ENCODE assay signal across 19 cellular contexts in genomic region chr6:38725414-38726183, GRCh38. TPM values are rescaled to one million over a fixed set of nuclear protein-coding genes. Genes with fewer than 3 reads are reported as not detected.
DNase-seq lines count a peak whose midpoint lies in the region; ATAC-seq, FAIRE-seq and TF ChIP-seq lines count a peak whose summit lies in the region.
"Had no signal": no experiment of that assay in that cellular context is flagged by ENCODE, and none has a peak within 500 bp of the region (broad histone marks: within the 10 kb centered on the region; RNA-seq: fewer than 3 reads in every experiment).

No MANE protein-coding gene starts in this region.

- FAIRE-seq in endothelial cell of umbilical vein (lab: Jason Lieb, UNC) = peak; percentile 80

- no peak for TF ChIP-seq CTCF in GM23338 (conservative IDR thresholded peaks at IDR 0.05; ENCODE audit: low read depth in 2 of 2)
- no peak for TF ChIP-seq CTCF in endothelial cell of umbilical vein (IDR thresholded peaks at IDR 0.05; ENCODE audit: extremely low read depth in 1 of 2, insufficient read depth in 1 of 2, low read depth in 1 of 2, low read length in 2 of 2)
- TF ChIP-seq CTCF in foreskin fibroblast (IDR thresholded peaks at IDR 0.05; ENCODE audit: low read depth, low read length) = no peak
- no peak for TF ChIP-seq CTCF in HFFc6 (IDR thresholded peaks at IDR 0.05)

- H3F3A ChIP-seq in GM23338 (replicated peaks; ENCODE audit: low read depth) = no peaks in the 10 kb centered on the region

- BruUV-seq in endothelial cell of umbilical vein (replicated peaks; lab: Mats Ljungman, UMichigan) = no TSS peak

- H3K9me3 Mint-ChIP-seq in GM23338 (0 out of 3 replicates have a peak, but pooled peaks cover 2% of the 10 kb centered on the region), HFFc6 (no peaks in the 10 kb centered on the region)
- H3K9me3 Mint-ChIP-seq in naive thymus-derived CD8-positive, alpha-beta T cell = peaks cover 0 to 7% (median 4%) of the 10 kb centered on the region in 9 donors

- intact Hi-C loops in endothelial cell of umbilical vein (cut with micrococcal nuclease) = no loop called here

- H3K27ac ChIP-seq in GM23338 (ENCODE audit: low read depth) = no peak overlapping the region
- no peak overlapping the region for H3K27ac ChIP-seq in SJCRH30
- no peak overlapping the region for H3K27ac ChIP-seq in endothelial cell of umbilical vein (ENCODE audit: insufficient read depth, low read depth, low read length)
- H3K27ac ChIP-seq: breast epithelium, C4-2B, foreskin keratinocyte, GM23248, Peyer's patch, tibial nerve had no signal

- no peaks in the 10 kb centered on the region for H3K9me1 ChIP-seq in endothelial cell of umbilical vein (replicated peaks; ENCODE audit: control insufficient read depth, extremely low read depth, insufficient read depth, low read length)

- H3K36me3 Mint-ChIP-seq in GM23338 (ENCODE audit: low read depth) (peaks cover 3% of the 10 kb centered on the region; the same call in 2 of the 3 replicates), HFFc6 (ENCODE audit: low read depth) (no peaks in the 10 kb centered on the region)
- H3K36me3 Mint-ChIP-seq in naive thymus-derived CD8-positive, alpha-beta T cell = peaks cover 0 to 4% (median 2%) of the 10 kb centered on the region in 3 donors

- H3K9ac ChIP-seq in endothelial cell of umbilical vein (replicated peaks; ENCODE audit: extremely low read depth, insufficient read depth, low read length) = no peak overlapping the region
- H3K9ac ChIP-seq: GM23248 had no signal

- H3K4me1 ChIP-seq in GM23338 (ENCODE audit: insufficient read depth) (no peaks in the 10 kb centered on the region), SJCRH30 (peaks cover 9% of the 10 kb centered on the region), endothelial cell of umbilical vein (ENCODE audit: control insufficient read depth, extremely low read depth, insufficient read depth, low read length) (peaks cover 11% of the 10 kb centered on the region)
- H3K4me1 ChIP-seq: breast epithelium, foreskin keratinocyte, Peyer's patch, tibial nerve had no signal

- peak; percentile 62 for ATAC-seq in GM18907 (IDR thresholded peaks at IDR 0.05; ENCODE audit: unreplicated experiment)
- ATAC-seq in GM23338 = no peak
- ATAC-seq in naive thymus-derived CD8-positive, alpha-beta T cell = no peak
- ATAC-seq: foreskin keratinocyte had no signal

- H4K20me1 ChIP-seq in GM23338 (replicated peaks; ENCODE audit: insufficient read depth) = no peaks in the 10 kb centered on the region
- H4K20me1 ChIP-seq in endothelial cell of umbilical vein (replicated peaks; ENCODE audit: control insufficient read depth, extremely low read depth, insufficient read depth, low read length) = no peaks in the 10 kb centered on the region

- H3K4me3 Mint-ChIP-seq in GM23338 (no peak overlapping the region), HFFc6 (no peak overlapping the region)
- no peak overlapping the region for H3K4me3 Mint-ChIP-seq in naive thymus-derived CD8-positive, alpha-beta T cell

- H3K27me3 ChIP-seq in GM23338 (ENCODE audit: insufficient read depth) (no peaks in the 10 kb centered on the region), SJCRH30 (no peaks in the 10 kb centered on the region), endothelial cell of umbilical vein (ENCODE audit: control insufficient read depth in 2 of 2, insufficient read depth in 2 of 2, low read length in 2 of 2) (no peaks in the 10 kb centered on the region)
- H3K27me3 ChIP-seq: breast epithelium, foreskin keratinocyte, Peyer's patch, tibial nerve had no signal

- H3K4me2 ChIP-seq in GM23338 = no peak overlapping the region
- peak overlapping the region; percentile 3 for H3K4me2 ChIP-seq in endothelial cell of umbilical vein (ENCODE audit: insufficient read depth, low read length)

- H3K27me3 Mint-ChIP-seq in GM23338 (ENCODE audit: insufficient read depth, low read depth, poor library complexity) = peaks cover 2% of the 10 kb centered on the region
- peaks cover 10% of the 10 kb centered on the region for H3K27me3 Mint-ChIP-seq in HFFc6 (ENCODE audit: insufficient read depth)
- peaks cover 5 to 26% (median 14%) of the 10 kb centered on the region in 5 donors for H3K27me3 Mint-ChIP-seq in naive thymus-derived CD8-positive, alpha-beta T cell

- H3K79me2 ChIP-seq in GM23338 (replicated peaks; ENCODE audit: insufficient read depth) (no peaks in the 10 kb centered on the region), endothelial cell of umbilical vein (ENCODE audit: control insufficient read depth, insufficient read depth, low read length) (no peaks in the 10 kb centered on the region)

- CTCF ChIA-PET in endothelial cell of umbilical vein (lab: Charles Lee) = interaction anchor here (1.4 to 2.2 kb wide), 5 partner anchors 11 to 692 kb away, joined by 3 to 11 read pairs (median 6); partner anchors contain the start of gene DNAH8

- peak; percentile 15 for DNase-seq in GM23338 (ENCODE audit: low spot score)
- DNase-seq in SJCRH30 = peak; percentile 30 to 45
- DNase-seq in endothelial cell of umbilical vein (ENCODE audit: low read depth, low spot score) = no peak
- DNase-seq in foreskin fibroblast = no peak
- no peak for DNase-seq in HFFc6
- DNase-seq in naive thymus-derived CD8-positive, alpha-beta T cell = no peak
- DNase-seq: DND-41; effector memory CD4-positive, alpha-beta T cell; foreskin keratinocyte; GM23248; NCI-H187; NCI-H510A treated with DMSO at 0.1 percent for 48 hours; Peyer's patch had no signal

- H3K9me3 ChIP-seq in SJCRH30 (replicated peaks) (no peaks in the 10 kb centered on the region), endothelial cell of umbilical vein (replicated peaks; ENCODE audit: control insufficient read depth, insufficient read depth, low read length) (no peaks in the 10 kb centered on the region)
- H3K9me3 ChIP-seq: breast epithelium, Peyer's patch, tibial nerve had no signal

- H3K36me3 ChIP-seq in GM23338 (ENCODE audit: insufficient read depth) (no peaks in the 10 kb centered on the region), SJCRH30 (no peaks in the 10 kb centered on the region), endothelial cell of umbilical vein (ENCODE audit: control insufficient read depth in 2 of 2, extremely low read depth in 1 of 2, insufficient read depth in 2 of 2, low read length in 2 of 2) (no peaks in the 10 kb centered on the region)
- H3K36me3 ChIP-seq: breast epithelium, Peyer's patch, tibial nerve had no signal

- H2AFZ ChIP-seq in GM23338 = no peak overlapping the region
- no peak overlapping the region for H2AFZ ChIP-seq in endothelial cell of umbilical vein (ENCODE audit: low read depth, low read length)
- H2AFZ ChIP-seq: GM23248 had no signal

- POLR2A ChIA-PET in endothelial cell of umbilical vein (lab: Charles Lee) = interaction anchor here (1.1 kb wide), 1 partner anchor 22 kb away, joined by 3 read pairs; the partner anchor contains the start of gene GLO1
- POLR2A ChIA-PET in naive thymus-derived CD8-positive, alpha-beta T cell (lab: Charles Lee) = no interaction called here

- no peaks in the 10 kb centered on the region for H3K9me2 ChIP-seq in GM23338 (ENCODE audit: insufficient read depth)

- H3K4me3 ChIP-seq in GM23338 = no peak overlapping the region
- no peak overlapping the region for H3K4me3 ChIP-seq in SJCRH30
- H3K4me3 ChIP-seq in endothelial cell of umbilical vein (replicated peaks in 1 of 3; ENCODE audit: insufficient read depth in 1 of 3, low read depth in 1 of 3, low read length in 3 of 3) = no peak overlapping the region
- no peak overlapping the region for H3K4me3 ChIP-seq in foreskin fibroblast (ENCODE audit: low read depth in 1 of 2, low read length in 2 of 2)
- H3K4me3 ChIP-seq: breast epithelium, GM23248, Peyer's patch, tibial nerve had no signal

- TF ChIP-seq POLR2A in endothelial cell of umbilical vein (IDR thresholded peaks at IDR 0.05; ENCODE audit: low read depth, low read length) = no peak

- dilution Hi-C loops in endothelial cell of umbilical vein (cut with MboI; ENCODE audit: extremely low pct_ligation_motif_present, low sequenced_read_pairs) = no loop called here

- H3K27ac Mint-ChIP-seq in GM23338 (no peak overlapping the region), HFFc6 (no peak overlapping the region)
- H3K27ac Mint-ChIP-seq in naive thymus-derived CD8-positive, alpha-beta T cell = no peak overlapping the region

- H3K4me1 Mint-ChIP-seq in GM23338 (peaks cover 5% of the 10 kb centered on the region; the same call in 2 of the 3 replicates), HFFc6 (ENCODE audit: low read depth) (no peaks in the 10 kb centered on the region)
- peaks cover 0 to 5% (median 0%) of the 10 kb centered on the region in 4 donors for H3K4me1 Mint-ChIP-seq in naive thymus-derived CD8-positive, alpha-beta T cell

RNA-seq across cellular contexts. Expression of gene DNAH8, which starts 10.5 kb away (rescaled TPM):
- not detected in 2 replicates for total RNA-seq in GM23338 (2014; rRNA removed; shearing (Covaris generic))
- polyA plus RNA-seq in GM23338 (2016; fragmentation: Nextera tagmentation; extraction: Ambion mirVana) = 0.02 TPM in 1 of 2 replicates, not detected in the other
- total RNA-seq in SJCRH30 (2014; rRNA removed; shearing (Covaris generic)) = under 0.01 and 0.03 TPM in 2 replicates
- 0.29 and 0.97 TPM in 2 replicates for total RNA-seq in endothelial cell of umbilical vein
- polyA plus RNA-seq in endothelial cell of umbilical vein = 0.45 and 0.61 TPM in 2 replicates
- 1.2 and 1.3 TPM in 2 replicates for polyA plus RNA-seq in endothelial cell of umbilical vein (2011; cell fraction: cytosol; rRNA removed)
- 3.4 and 4.2 TPM in 2 replicates for polyA plus RNA-seq in endothelial cell of umbilical vein (2011; cell fraction: nucleus; rRNA removed)
- 0.90 and 2.7 TPM in 2 replicates for polyA plus RNA-seq in endothelial cell of umbilical vein (2012)
- 1.1 and 1.6 TPM in 2 replicates for polyA minus RNA-seq in endothelial cell of umbilical vein
- not detected for polyA minus RNA-seq in endothelial cell of umbilical vein (2011; cell fraction: cytosol; rRNA and poly(A)+ RNA removed)
- polyA minus RNA-seq in endothelial cell of umbilical vein (2011; cell fraction: nucleus; rRNA and poly(A)+ RNA removed) = 1.7 and 3.9 TPM in 2 replicates
- not detected for total RNA-seq in HFFc6 (2021; fragmentation: NEBNext Ultra II Directional; extraction: Animal tissue kit (Norgen Biotek cat#: 25700))
- total RNA-seq in naive thymus-derived CD8-positive, alpha-beta T cell = not detected
- polyA plus RNA-seq in naive thymus-derived CD8-positive, alpha-beta T cell = not detected
- total RNA-seq: GM23248, LHCN-M2, lung microvascular endothelial cell had no signal
- polyA plus RNA-seq: foreskin keratinocyte, GM23248 had no signal

RNA-seq across cellular contexts. Expression of gene GLO1, which starts 22.7 kb away (rescaled TPM):
- 273 and 281 TPM in 2 replicates for total RNA-seq in GM23338 (2014; rRNA removed; shearing (Covaris generic))
- 224 and 273 TPM in 2 replicates for polyA plus RNA-seq in GM23338 (2016; fragmentation: Nextera tagmentation; extraction: Ambion mirVana)
- total RNA-seq in SJCRH30 (2014; rRNA removed; shearing (Covaris generic)) = 453 and 485 TPM in 2 replicates
- total RNA-seq in endothelial cell of umbilical vein = 120 and 135 TPM in 2 replicates
- 49.8 and 70.3 TPM in 2 replicates for polyA plus RNA-seq in endothelial cell of umbilical vein
- 77.6 and 80.1 TPM in 2 replicates for polyA plus RNA-seq in endothelial cell of umbilical vein (2011; cell fraction: cytosol; rRNA removed)
- 26.9 and 33.0 TPM in 2 replicates for polyA plus RNA-seq in endothelial cell of umbilical vein (2011; cell fraction: nucleus; rRNA removed)
- polyA plus RNA-seq in endothelial cell of umbilical vein (2012) = 110 and 162 TPM in 2 replicates
- 29.9 and 34.5 TPM in 2 replicates for polyA minus RNA-seq in endothelial cell of umbilical vein
- polyA minus RNA-seq in endothelial cell of umbilical vein (2011; cell fraction: cytosol; rRNA and poly(A)+ RNA removed) = 62.5 TPM
- 10.1 and 16.9 TPM in 2 replicates for polyA minus RNA-seq in endothelial cell of umbilical vein (2011; cell fraction: nucleus; rRNA and poly(A)+ RNA removed)
- 100 to 1,000 TPM in 3 of 6 experiments, 10 to 100 TPM in 3; 89.2 to 113 (median 99.2) TPM for total RNA-seq in HFFc6 (2021; fragmentation: NEBNext Ultra II Directional; extraction: Animal tissue kit (Norgen Biotek cat#: 25700))
- 10 to 100 TPM; 30.7 to 30.8 TPM for total RNA-seq in naive thymus-derived CD8-positive, alpha-beta T cell
- 100 to 1,000 TPM in 1 of 3 donors, 10 to 100 TPM in 2; 74.1 to 103 (median 80.1) TPM for polyA plus RNA-seq in naive thymus-derived CD8-positive, alpha-beta T cell

Comparison
In these comparisons a context has a peak if more than half of its experiments do, and no peak if none do; other contexts are left out.
1. DNase-seq: peak in GM23338 (single experiment) and SJCRH30 (2 of 2); none in endothelial cell of umbilical vein (single experiment), foreskin fibroblast (0 of 2), HFFc6 (single experiment) and naive thymus-derived CD8-positive, alpha-beta T cell (0 of 10).